In the genomic region with DNA sequence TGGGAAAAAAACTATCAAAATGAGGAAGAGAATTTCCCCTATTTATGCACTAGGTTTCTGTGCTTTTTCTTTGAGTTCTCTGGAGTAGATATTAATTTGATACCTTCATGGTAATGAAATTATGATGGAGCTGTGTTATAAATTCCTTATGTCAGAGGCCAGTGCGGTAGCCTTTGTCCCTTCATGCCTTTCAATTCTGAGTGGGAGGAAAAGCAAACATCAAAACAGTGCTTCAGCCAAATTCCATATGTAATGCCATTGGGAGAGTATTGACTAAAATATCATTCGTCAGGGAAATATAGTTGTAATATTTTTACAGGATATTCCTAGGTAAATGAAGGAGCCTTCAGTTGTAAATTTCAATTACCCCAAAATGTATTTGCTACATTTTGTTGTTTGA, we compare ENCODE assay signal across 1 cellular context.
TF ChIP-seq lines count a peak whose summit lies in the region.

No MANE protein-coding gene starts in this region.

TF ChIP-seq in A549, 52 proteins besides CTCF, POLR2A, EP300 and RAD21 (continued from another document):
- no peak for TF ChIP-seq HOXB13 (CRISPR knock-in tag; IDR thresholded peaks at IDR 0.05; ENCODE audit: low read depth)
- no peak for TF ChIP-seq RCOR1 (IDR thresholded peaks at IDR 0.05; ENCODE audit: low read depth, low read length)
- TF ChIP-seq BHLHE40 (IDR thresholded peaks at IDR 0.05; ENCODE audit: low read depth, low read length), result no peak
- TF ChIP-seq FOXS1 (CRISPR knock-in tag; IDR thresholded peaks at IDR 0.05), result no peak
- TF ChIP-seq JUNB (IDR thresholded peaks at IDR 0.05), result no peak
- TF ChIP-seq ZNF302 (CRISPR knock-in tag; IDR thresholded peaks at IDR 0.05), result no peak
- no peak for TF ChIP-seq CEBPB (IDR thresholded peaks at IDR 0.05)
- no peak for TF ChIP-seq ZSCAN20 (CRISPR knock-in tag; IDR thresholded peaks at IDR 0.05)
